Comparison of ENCODE assay signal across 1 cellular context in genomic region chr10:15725603-15726002, GRCh38.
TF ChIP-seq lines count a peak whose summit lies in the region.

No MANE protein-coding gene starts in this region.

TF ChIP-seq in HEK293, 187 proteins besides CTCF, POLR2A, EP300 and RAD21 (continued from another document and continues in another):
- TF ChIP-seq ZFP41 (tag by site-specific recombination; IDR thresholded peaks at IDR 0.05; ENCODE audit: borderline replicate concordance) (no peak), ZNF658 (tag by site-specific recombination; IDR thresholded peaks at IDR 0.05) (no peak), SP3 (tag by site-specific recombination; IDR thresholded peaks at IDR 0.05) (no peak), ZNF174 (tag by site-specific recombination; IDR thresholded peaks at IDR 0.05) (no peak), PRDM10 (tag by site-specific recombination; IDR thresholded peaks at IDR 0.05) (peak; percentile 90), ZBTB26 (tag by site-specific recombination; optimal IDR thresholded peaks at IDR 0.05) (no peak), ZNF521 (tag by site-specific recombination; IDR thresholded peaks at IDR 0.05) (no peak), ZSCAN16 (tag by site-specific recombination; IDR thresholded peaks at IDR 0.05) (peak; percentile 73; the same call in 1 of the 2 replicates), ZNF621 (tag by site-specific recombination; IDR thresholded peaks at IDR 0.05) (no peak), ZNF530 (tag by site-specific recombination; IDR thresholded peaks at IDR 0.05; ENCODE audit: low read depth) (no peak), ZSCAN30 (tag by site-specific recombination; IDR thresholded peaks at IDR 0.05) (0 out of 2 replicates have a peak, but pooled peaks have one; percentile 35), ZFP3 (tag by site-specific recombination; IDR thresholded peaks at IDR 0.05; ENCODE audit: low read depth) (no peak), YY2 (tag by site-specific recombination; IDR thresholded peaks at IDR 0.05) (no peak), ZNF2 (tag by site-specific recombination; IDR thresholded peaks at IDR 0.05) (0 out of 2 replicates have a peak, but pooled peaks have one; percentile 29), ZNF223 (tag by site-specific recombination; IDR thresholded peaks at IDR 0.05) (no peak), ZNF184 (tag by site-specific recombination; IDR thresholded peaks at IDR 0.05) (no peak), MZF1 (tag by site-specific recombination; IDR thresholded peaks at IDR 0.05; ENCODE audit: borderline replicate concordance) (no peak; the same call in 1 of the 2 replicates), ZBTB6 (tag by site-specific recombination; IDR thresholded peaks at IDR 0.05) (no peak), ZNF394 (tag by site-specific recombination; IDR thresholded peaks at IDR 0.05; ENCODE audit: borderline replicate concordance) (no peak), ZNF624 (tag by site-specific recombination; IDR thresholded peaks at IDR 0.05) (no peak), ZNF157 (tag by site-specific recombination; IDR thresholded peaks at IDR 0.05) (no peak), ZBTB8A (tag by site-specific recombination; IDR thresholded peaks at IDR 0.05) (no peak), ZNF510 (tag by site-specific recombination; IDR thresholded peaks at IDR 0.05; ENCODE audit: insufficient replicate concordance) (no peak), ZNF391 (tag by site-specific recombination; IDR thresholded peaks at IDR 0.05; ENCODE audit: borderline replicate concordance, low read depth) (no peak), ZNF600 (tag by site-specific recombination; IDR thresholded peaks at IDR 0.05) (peak; percentile 50), ZNF677 (tag by site-specific recombination; IDR thresholded peaks at IDR 0.05) (no peak), ZNF175 (tag by site-specific recombination; IDR thresholded peaks at IDR 0.05) (no peak), ZNF23 (tag by site-specific recombination; IDR thresholded peaks at IDR 0.05; ENCODE audit: borderline replicate concordance) (no peak), KLF16 (tag by site-specific recombination; IDR thresholded peaks at IDR 0.05) (no peak), ZNF843 (tag by site-specific recombination; IDR thresholded peaks at IDR 0.05) (no peak), ZBTB44 (tag by site-specific recombination; IDR thresholded peaks at IDR 0.05) (peak; percentile 83; the same call in 1 of the 2 replicates), ZNF423 (tag by site-specific recombination; IDR thresholded peaks at IDR 0.05) (no peak), GLIS2 (tag by site-specific recombination; IDR thresholded peaks at IDR 0.05) (no peak), ZNF404 (tag by site-specific recombination; IDR thresholded peaks at IDR 0.05) (no peak), SETDB1 (IDR thresholded peaks at IDR 0.05; ENCODE audit: insufficient read length, low read length) (no peak), ZNF169 (tag by site-specific recombination; IDR thresholded peaks at IDR 0.05) (no peak), SP2 (tag by site-specific recombination; IDR thresholded peaks at IDR 0.05) (no peak), ZNF133 (tag by site-specific recombination; IDR thresholded peaks at IDR 0.05) (no peak), ZEB2 (tag by site-specific recombination; IDR thresholded peaks at IDR 0.05) (0 out of 2 replicates have a peak, but pooled peaks have one; percentile 11), ZNF610 (tag by site-specific recombination; IDR thresholded peaks at IDR 0.05; ENCODE audit: borderline replicate concordance) (no peak)
- TF ChIP-seq, protein P1, sequence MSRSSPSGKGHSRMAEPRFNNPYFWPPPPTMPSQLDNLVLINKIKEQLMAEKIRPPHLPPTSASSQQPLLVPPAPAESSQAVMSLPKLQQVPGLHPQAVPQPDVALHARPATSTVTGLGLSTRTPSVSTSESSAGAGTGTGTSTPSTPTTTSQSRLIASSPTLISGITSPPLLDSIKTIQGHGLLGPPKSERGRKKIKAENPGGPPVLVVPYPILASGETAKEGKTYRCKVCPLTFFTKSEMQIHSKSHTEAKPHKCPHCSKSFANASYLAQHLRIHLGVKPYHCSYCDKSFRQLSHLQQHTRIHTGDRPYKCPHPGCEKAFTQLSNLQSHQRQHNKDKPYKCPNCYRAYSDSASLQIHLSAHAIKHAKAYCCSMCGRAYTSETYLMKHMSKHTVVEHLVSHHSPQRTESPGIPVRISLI (tag by site-specific recombination; IDR thresholded peaks at IDR 0.05): no peak
- TF ChIP-seq, protein P2, sequence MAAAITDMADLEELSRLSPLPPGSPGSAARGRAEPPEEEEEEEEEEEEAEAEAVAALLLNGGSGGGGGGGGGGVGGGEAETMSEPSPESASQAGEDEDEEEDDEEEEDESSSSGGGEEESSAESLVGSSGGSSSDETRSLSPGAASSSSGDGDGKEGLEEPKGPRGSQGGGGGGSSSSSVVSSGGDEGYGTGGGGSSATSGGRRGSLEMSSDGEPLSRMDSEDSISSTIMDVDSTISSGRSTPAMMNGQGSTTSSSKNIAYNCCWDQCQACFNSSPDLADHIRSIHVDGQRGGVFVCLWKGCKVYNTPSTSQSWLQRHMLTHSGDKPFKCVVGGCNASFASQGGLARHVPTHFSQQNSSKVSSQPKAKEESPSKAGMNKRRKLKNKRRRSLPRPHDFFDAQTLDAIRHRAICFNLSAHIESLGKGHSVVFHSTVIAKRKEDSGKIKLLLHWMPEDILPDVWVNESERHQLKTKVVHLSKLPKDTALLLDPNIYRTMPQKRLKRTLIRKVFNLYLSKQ (tag by site-specific recombination; IDR thresholded peaks at IDR 0.05; ENCODE audit: borderline replicate concordance): no peak
- TF ChIP-seq, protein P3, sequence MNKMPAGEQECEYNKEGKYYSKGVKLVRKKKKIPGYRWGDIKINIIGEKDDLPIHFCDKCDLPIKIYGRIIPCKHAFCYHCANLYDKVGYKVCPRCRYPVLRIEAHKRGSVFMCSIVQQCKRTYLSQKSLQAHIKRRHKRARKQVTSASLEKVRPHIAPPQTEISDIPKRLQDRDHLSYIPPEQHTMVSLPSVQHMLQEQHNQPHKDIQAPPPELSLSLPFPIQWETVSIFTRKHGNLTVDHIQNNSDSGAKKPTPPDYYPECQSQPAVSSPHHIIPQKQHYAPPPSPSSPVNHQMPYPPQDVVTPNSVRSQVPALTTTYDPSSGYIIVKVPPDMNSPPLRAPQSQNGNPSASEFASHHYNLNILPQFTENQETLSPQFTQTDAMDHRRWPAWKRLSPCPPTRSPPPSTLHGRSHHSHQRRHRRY (tag by site-specific recombination; IDR thresholded peaks at IDR 0.05): no peak
- TF ChIP-seq, protein P4, sequence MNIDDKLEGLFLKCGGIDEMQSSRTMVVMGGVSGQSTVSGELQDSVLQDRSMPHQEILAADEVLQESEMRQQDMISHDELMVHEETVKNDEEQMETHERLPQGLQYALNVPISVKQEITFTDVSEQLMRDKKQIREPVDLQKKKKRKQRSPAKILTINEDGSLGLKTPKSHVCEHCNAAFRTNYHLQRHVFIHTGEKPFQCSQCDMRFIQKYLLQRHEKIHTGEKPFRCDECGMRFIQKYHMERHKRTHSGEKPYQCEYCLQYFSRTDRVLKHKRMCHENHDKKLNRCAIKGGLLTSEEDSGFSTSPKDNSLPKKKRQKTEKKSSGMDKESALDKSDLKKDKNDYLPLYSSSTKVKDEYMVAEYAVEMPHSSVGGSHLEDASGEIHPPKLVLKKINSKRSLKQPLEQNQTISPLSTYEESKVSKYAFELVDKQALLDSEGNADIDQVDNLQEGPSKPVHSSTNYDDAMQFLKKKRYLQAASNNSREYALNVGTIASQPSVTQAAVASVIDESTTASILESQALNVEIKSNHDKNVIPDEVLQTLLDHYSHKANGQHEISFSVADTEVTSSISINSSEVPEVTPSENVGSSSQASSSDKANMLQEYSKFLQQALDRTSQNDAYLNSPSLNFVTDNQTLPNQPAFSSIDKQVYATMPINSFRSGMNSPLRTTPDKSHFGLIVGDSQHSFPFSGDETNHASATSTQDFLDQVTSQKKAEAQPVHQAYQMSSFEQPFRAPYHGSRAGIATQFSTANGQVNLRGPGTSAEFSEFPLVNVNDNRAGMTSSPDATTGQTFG (tag by site-specific recombination; IDR thresholded peaks at IDR 0.05; ENCODE audit: borderline replicate concordance): no peak
- TF ChIP-seq, protein P5, sequence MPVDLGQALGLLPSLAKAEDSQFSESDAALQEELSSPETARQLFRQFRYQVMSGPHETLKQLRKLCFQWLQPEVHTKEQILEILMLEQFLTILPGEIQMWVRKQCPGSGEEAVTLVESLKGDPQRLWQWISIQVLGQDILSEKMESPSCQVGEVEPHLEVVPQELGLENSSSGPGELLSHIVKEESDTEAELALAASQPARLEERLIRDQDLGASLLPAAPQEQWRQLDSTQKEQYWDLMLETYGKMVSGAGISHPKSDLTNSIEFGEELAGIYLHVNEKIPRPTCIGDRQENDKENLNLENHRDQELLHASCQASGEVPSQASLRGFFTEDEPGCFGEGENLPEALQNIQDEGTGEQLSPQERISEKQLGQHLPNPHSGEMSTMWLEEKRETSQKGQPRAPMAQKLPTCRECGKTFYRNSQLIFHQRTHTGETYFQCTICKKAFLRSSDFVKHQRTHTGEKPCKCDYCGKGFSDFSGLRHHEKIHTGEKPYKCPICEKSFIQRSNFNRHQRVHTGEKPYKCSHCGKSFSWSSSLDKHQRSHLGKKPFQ (tag by site-specific recombination; IDR thresholded peaks at IDR 0.05): no peak
- TF ChIP-seq, protein P6, sequence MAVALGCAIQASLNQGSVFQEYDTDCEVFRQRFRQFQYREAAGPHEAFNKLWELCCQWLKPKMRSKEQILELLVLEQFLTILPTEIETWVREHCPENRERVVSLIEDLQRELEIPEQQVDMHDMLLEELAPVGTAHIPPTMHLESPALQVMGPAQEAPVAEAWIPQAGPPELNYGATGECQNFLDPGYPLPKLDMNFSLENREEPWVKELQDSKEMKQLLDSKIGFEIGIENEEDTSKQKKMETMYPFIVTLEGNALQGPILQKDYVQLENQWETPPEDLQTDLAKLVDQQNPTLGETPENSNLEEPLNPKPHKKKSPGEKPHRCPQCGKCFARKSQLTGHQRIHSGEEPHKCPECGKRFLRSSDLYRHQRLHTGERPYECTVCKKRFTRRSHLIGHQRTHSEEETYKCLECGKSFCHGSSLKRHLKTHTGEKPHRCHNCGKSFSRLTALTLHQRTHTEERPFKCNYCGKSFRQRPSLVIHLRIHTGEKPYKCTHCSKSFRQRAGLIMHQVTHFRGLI (tag by site-specific recombination; IDR thresholded peaks at IDR 0.05): no peak
- TF ChIP-seq, protein P7, sequence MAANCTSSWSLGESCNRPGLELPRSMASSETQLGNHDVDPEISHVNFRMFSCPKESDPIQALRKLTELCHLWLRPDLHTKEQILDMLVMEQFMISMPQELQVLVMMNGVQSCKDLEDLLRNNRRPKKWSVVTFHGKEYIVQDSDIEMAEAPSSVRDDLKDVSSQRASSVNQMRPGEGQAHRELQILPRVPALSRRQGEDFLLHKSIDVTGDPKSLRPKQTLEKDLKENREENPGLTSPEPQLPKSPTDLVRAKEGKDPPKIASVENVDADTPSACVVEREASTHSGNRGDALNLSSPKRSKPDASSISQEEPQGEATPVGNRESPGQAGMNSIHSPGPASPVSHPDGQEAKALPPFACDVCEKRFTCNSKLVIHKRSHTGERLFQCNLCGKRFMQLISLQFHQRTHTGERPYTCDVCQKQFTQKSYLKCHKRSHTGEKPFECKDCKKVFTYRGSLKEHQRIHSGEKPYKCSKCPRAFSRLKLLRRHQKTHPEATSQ (tag by site-specific recombination; IDR thresholded peaks at IDR 0.05): no peak
